In the genomic region with DNA sequence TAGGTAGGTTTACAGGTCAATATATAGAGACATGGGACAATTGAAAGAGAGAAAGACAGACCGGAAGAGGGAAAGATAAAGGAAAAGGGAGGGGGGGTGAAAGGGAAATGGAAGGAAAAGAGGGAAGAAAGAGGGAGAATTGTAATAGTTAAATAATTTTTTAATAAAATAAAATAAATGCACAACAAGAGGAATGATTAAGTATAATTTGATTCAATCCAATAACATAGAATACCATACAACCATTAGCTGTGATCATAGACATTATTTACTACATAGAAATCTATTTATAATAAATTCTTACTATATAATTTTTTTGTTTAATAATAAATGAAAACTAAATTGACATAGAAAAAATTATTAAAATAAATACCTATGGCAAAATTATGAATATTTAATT, we compare ENCODE assay signal across 25 cellular contexts.
"Had no signal": no experiment of that assay in that cellular context is flagged by ENCODE, and none has a peak within 500 bp of the region (broad histone marks: within the 10 kb centered on the region; RNA-seq: fewer than 3 reads in every experiment).

No MANE protein-coding gene starts in this region.

- H3K36me3 ChIP-seq: left ventricle myocardium inferior, neural progenitor cell, neutrophil, right atrium auricular region, sigmoid colon, tibial nerve, uterus had no signal

- H3K4me3 ChIP-seq: left ventricle myocardium inferior, lung, neural progenitor cell, right atrium auricular region, sigmoid colon, smooth muscle cell, tibial nerve, uterus had no signal

- H3K27me3 ChIP-seq: neural progenitor cell, neutrophil, right atrium auricular region, sigmoid colon, tibial nerve, uterus had no signal

- ATAC-seq: natural killer cell; stimulated activated memory B cell treated with anti-CD40 and anti-IgM and Interleukin-4, amounts not matched to agents 10 μg/mL and 1 μg/mL and 100 μg/mL, for 72 hours; stimulated activated naive CD8-positive, alpha-beta T cell treated with anti-CD3 and anti-CD28 coated beads, Interleukin-15, amount 100 ng/mL, for 72 hours had no signal

- H3K9me3 ChIP-seq: left ventricle myocardium inferior, neutrophil, right atrium auricular region, sigmoid colon, tibial nerve, uterus had no signal

- H3K27ac ChIP-seq: left ventricle myocardium inferior, neural progenitor cell, neutrophil, right atrium auricular region, sigmoid colon, tibial nerve, uterus had no signal

- FAIRE-seq: islet of Langerhans had no signal

- DNase-seq: hypothalamus; immature natural killer cell; left ventricle myocardium inferior; mesendoderm; naive B cell; natural killer cell; nephron progenitor cell; occipital lobe; sigmoid colon; stimulated activated CD4-positive, alpha-beta T cell treated with anti-CD3 and anti-CD28 coated beads, Interleukin-1b, Interleukin-23, amount 100 ng/mL, for 48 hours; stimulated activated CD4-positive, alpha-beta T cell treated with anti-CD3 and anti-CD28 coated beads, Interleukin-2, amount 100 ng/mL, for 48 hours; stimulated activated CD4-positive, alpha-beta T cell treated with anti-CD3 and anti-CD28 coated beads, Interleukin-4, amount 100 ng/mL, for 4 hours; stimulated activated CD8-positive, alpha-beta memory T cell treated with anti-CD3 and anti-CD28 coated beads, Interleukin-4, amount 100 ng/mL, for 48 hours; stimulated activated naive CD4-positive, alpha-beta T cell treated with Interleukin-2 at 50 U/mL for 16 hours; stimulated activated naive CD8-positive, alpha-beta T cell treated with anti-CD3 and anti-CD28 coated beads, Interleukin-15, amount 100 ng/mL, for 72 hours; substantia nigra; uterus had no signal

- H3K4me1 ChIP-seq: left ventricle myocardium inferior, right atrium auricular region, sigmoid colon, tibial nerve, uterus had no signal
